ENCODE assay signal across 1 cellular context in genomic region chr17:75832652-75833400, GRCh38.
TF ChIP-seq lines count a peak whose summit lies in the region.

No MANE protein-coding gene starts in this region.

TF ChIP-seq in K562, 482 proteins besides CTCF, POLR2A, EP300 and RAD21:
- no peak for TF ChIP-seq NFYB (IDR thresholded peaks at IDR 0.05; ENCODE audit: extremely low read depth, insufficient read length)
- no peak for TF ChIP-seq ZNF778 (CRISPR knock-in tag; IDR thresholded peaks at IDR 0.05)
- TF ChIP-seq POLR2G (IDR thresholded peaks at IDR 0.05; ENCODE audit: low read depth, low read length), result peak; percentile 50
- no peak for TF ChIP-seq MLLT1 (IDR thresholded peaks at IDR 0.05)
- peak; percentile 56 for TF ChIP-seq RBFOX2 (IDR thresholded peaks at IDR 0.05; ENCODE audit: low read depth, low read length)
- TF ChIP-seq CREB3L1 (IDR thresholded peaks at IDR 0.05; ENCODE audit: borderline replicate concordance, low read depth), result no peak
- TF ChIP-seq SUPT5H (IDR thresholded peaks at IDR 0.05), result peak; percentile 48; the same call in 1 of the 2 replicates
- TF ChIP-seq ZNF551 (CRISPR knock-in tag; IDR thresholded peaks at IDR 0.05), result no peak
- TF ChIP-seq GABPB2 (CRISPR knock-in tag; conservative IDR thresholded peaks at IDR 0.05), result no peak
